Comparison of ENCODE assay signal across 7 cellular contexts in the genomic region with DNA sequence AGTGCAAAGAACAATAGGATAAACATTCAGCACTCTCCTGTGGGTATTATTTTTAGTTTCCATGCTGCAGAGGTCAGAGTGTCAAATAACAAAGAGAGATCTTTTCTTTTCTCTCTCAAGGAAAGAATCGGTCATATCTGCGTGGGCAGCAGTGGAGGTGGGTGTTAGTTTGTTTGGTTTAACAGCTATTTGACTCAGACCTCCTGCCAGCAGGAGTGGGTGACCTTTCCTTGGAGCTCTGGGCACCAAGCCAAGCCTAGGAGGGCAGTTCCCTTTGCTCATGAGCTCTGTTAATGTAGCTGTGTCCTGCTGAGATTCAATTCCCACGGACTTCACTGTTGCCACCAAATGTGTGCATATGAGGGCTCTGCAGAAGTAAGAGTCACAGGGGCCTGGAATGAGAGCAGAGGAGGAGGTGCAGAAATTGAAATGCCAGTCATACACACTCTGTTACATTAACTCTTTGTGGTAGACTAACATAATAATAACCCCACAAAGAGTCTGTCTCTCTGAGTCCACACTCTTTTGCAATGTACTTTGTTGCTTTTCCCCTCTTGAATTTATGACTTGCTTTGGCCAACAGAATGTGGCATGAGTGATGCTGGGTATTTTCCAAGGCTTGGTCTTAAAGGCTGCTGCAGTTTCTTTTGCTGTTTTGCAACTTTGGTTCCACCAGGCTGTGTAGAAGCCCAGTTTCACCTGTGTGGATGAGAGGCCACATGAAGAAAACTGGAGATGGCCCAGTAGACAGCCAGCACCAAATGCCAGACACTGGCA.
DNase-seq lines count a peak whose midpoint lies in the region; ATAC-seq and FAIRE-seq lines count a peak whose summit lies in the region.

No MANE protein-coding gene starts in this region.

- CTCF ChIA-PET in CD4-positive, alpha-beta memory T cell (lab: Charles Lee; ENCODE audit: partially characterized antibody) = no interaction called here

- intact Hi-C loops in CD4-positive, alpha-beta memory T cell (cut with micrococcal nuclease) = no loop called here

- no peak for ATAC-seq in GM19395 (IDR thresholded peaks at IDR 0.05; ENCODE audit: unreplicated experiment)

- no peaks in the 10 kb centered on the region for H3K27me3 Mint-ChIP-seq in CD4-positive, alpha-beta memory T cell

- H3K4me1 Mint-ChIP-seq in CD4-positive, alpha-beta memory T cell = no peaks in the 10 kb centered on the region

- H3K4me3 ChIP-seq in CD4-positive, alpha-beta memory T cell (ENCODE audit: low read length in 2 of 2) = no peak overlapping the region

- H3K9me3 ChIP-seq in CD4-positive, alpha-beta memory T cell (ENCODE audit: control insufficient read depth in 1 of 2, low read length in 2 of 2) = no peaks in the 10 kb centered on the region

- no peak overlapping the region for H3K27ac ChIP-seq in CD4-positive, alpha-beta memory T cell (ENCODE audit: low read depth, low read length)

- H3K27me3 ChIP-seq in CD4-positive, alpha-beta memory T cell (ENCODE audit: insufficient read depth, low read length) = no peaks in the 10 kb centered on the region

- peak; percentile 43 for DNase-seq in HS-27A (ENCODE audit: low read depth)
- peak; percentile 80 for DNase-seq in RCC 7860 (ENCODE audit: low spot score)
- DNase-seq in dedifferentiated amniotic fluid mesenchymal stem cell (ENCODE audit: extremely low spot score) = peak; percentile 31
- peak; percentile 98 for DNase-seq in renal cortical epithelial cell (ENCODE audit: low read depth)
- DNase-seq in CD4-positive, alpha-beta memory T cell = no peak
- DNase-seq in NCI-H1436 (lab: John Stamatoyannopoulos, UW) = no peak

- no peaks in the 10 kb centered on the region for H3K36me3 ChIP-seq in CD4-positive, alpha-beta memory T cell (ENCODE audit: insufficient read depth, low read length)

- H3K4me3 Mint-ChIP-seq in CD4-positive, alpha-beta memory T cell = no peak overlapping the region

- POLR2A ChIA-PET in CD4-positive, alpha-beta memory T cell (lab: Charles Lee; ENCODE audit: partially characterized antibody) = no interaction called here

- peaks cover 38 to 66% of the 10 kb centered on the region in 2 donors for H3K36me3 Mint-ChIP-seq in CD4-positive, alpha-beta memory T cell

- no peaks in the 10 kb centered on the region for H3K4me1 ChIP-seq in CD4-positive, alpha-beta memory T cell (ENCODE audit: insufficient read depth, low read length)

- H3K27ac Mint-ChIP-seq in CD4-positive, alpha-beta memory T cell = no peak overlapping the region

- peak; percentile 79 for FAIRE-seq in RCC 7860 (lab: Jason Lieb, UNC)

- peaks cover 0 to 4% (median 0%) of the 10 kb centered on the region in 8 donors for H3K9me3 Mint-ChIP-seq in CD4-positive, alpha-beta memory T cell

Comparison
In these comparisons a context has a peak if more than half of its experiments do, and no peak if none do; other contexts are left out.
1. DNase-seq: peak in HS-27A (single experiment), RCC 7860 (single experiment), dedifferentiated amniotic fluid mesenchymal stem cell (single experiment) and renal cortical epithelial cell (single experiment); none in CD4-positive, alpha-beta memory T cell (0 of 5) and NCI-H1436 (single experiment).